Comparison of ENCODE assay signal across 8 cellular contexts in genomic region chr6:107113460-107114212, GRCh38. TPM values are rescaled to one million over a fixed set of nuclear protein-coding genes. Genes with fewer than 3 reads are reported as not detected.
A peak's percentile ranks its signal among the peaks of the same experiment; 100 is the strongest.
DNase-seq lines count a peak whose midpoint lies in the region; ATAC-seq and TF ChIP-seq lines count a peak whose summit lies in the region.

No MANE protein-coding gene starts in this region.

- TF ChIP-seq CTCF in retinal pigment epithelial cell (conservative IDR thresholded peaks at IDR 0.05; ENCODE audit: low read depth, low read length): no peak

- intact Hi-C loops in activated CD4-positive, alpha-beta T cell treated with anti-CD3 and anti-CD28 coated beads, Interleukin-2, amount 10 ng/mL, durations not matched to agents 24 days and 14 days (cut with micrococcal nuclease): loop anchor here (1.0 to 10.0 kb wide), 4 partner anchors 49 to 589 kb away; partner anchors contain the start of genes MTRES1 and PDSS2

- peak overlapping the region; percentile 77 for H3K27ac Mint-ChIP-seq in activated CD4-positive, alpha-beta T cell treated with anti-CD3 and anti-CD28 coated beads, Interleukin-2, amount 10 ng/mL, durations not matched to agents 24 days and 14 days
- H3K27ac Mint-ChIP-seq in T-helper 17 cell: peak overlapping the region; percentile 34

- in situ Hi-C loops in KBM-7 (cut with MboI; ENCODE audit: low pct_unique_long_range_greater_than_20kb, low sequenced_read_pairs): no loop called here

- H3K4me3 ChIP-seq in retinal pigment epithelial cell (ENCODE audit: low read length): peak overlapping the region; percentile 43

- peak overlapping the region; percentile 84 for H3K4me3 Mint-ChIP-seq in activated CD4-positive, alpha-beta T cell treated with anti-CD3 and anti-CD28 coated beads, Interleukin-2, amount 10 ng/mL, durations not matched to agents 24 days and 14 days
- H3K4me3 Mint-ChIP-seq in T-helper 17 cell: peak overlapping the region; percentile 82

- H3K9me3 Mint-ChIP-seq in activated CD4-positive, alpha-beta T cell treated with anti-CD3 and anti-CD28 coated beads, Interleukin-2, amount 10 ng/mL, durations not matched to agents 24 days and 14 days: no peaks in the 10 kb centered on the region

- peaks cover 18% of the 10 kb centered on the region for H3K4me1 Mint-ChIP-seq in activated CD4-positive, alpha-beta T cell treated with anti-CD3 and anti-CD28 coated beads, Interleukin-2, amount 10 ng/mL, durations not matched to agents 24 days and 14 days
- peaks cover 13% of the 10 kb centered on the region for H3K4me1 Mint-ChIP-seq in T-helper 17 cell

- no peaks in the 10 kb centered on the region for H3K9me3 ChIP-seq in T-helper 17 cell (ENCODE audit: control insufficient read depth, low read length, poor library complexity, severe bottlenecking)

- no peak for DNase-seq in activated CD4-positive, alpha-beta T cell treated with anti-CD3 and anti-CD28 coated beads, Interleukin-2, amount 10 ng/mL, durations not matched to agents 24 days and 14 days
- no peak for DNase-seq in activated CD4-positive, alpha-beta T cell treated with anti-CD3 and anti-CD28 coated beads for 1 hour
- no peak for DNase-seq in T-helper 17 cell
- peak; percentile 24 for DNase-seq in globus pallidus (ENCODE audit: low spot score)
- no peak for DNase-seq in retinal pigment epithelial cell (ENCODE audit: low read depth)
- DNase-seq in KBM-7: no peak
- no peak for DNase-seq in NCI-H1436 treated with DMSO at 0.1 percent for 48 hours (lab: John Stamatoyannopoulos, UW)

- ATAC-seq in T-helper 17 cell (no peak), GM18498 (IDR thresholded peaks at IDR 0.05; ENCODE audit: unreplicated experiment) (no peak)

- peaks cover 19% of the 10 kb centered on the region for H3K27me3 Mint-ChIP-seq in activated CD4-positive, alpha-beta T cell treated with anti-CD3 and anti-CD28 coated beads, Interleukin-2, amount 10 ng/mL, durations not matched to agents 24 days and 14 days
- peaks cover 10% of the 10 kb centered on the region for H3K27me3 Mint-ChIP-seq in T-helper 17 cell

- H3K36me3 Mint-ChIP-seq in activated CD4-positive, alpha-beta T cell treated with anti-CD3 and anti-CD28 coated beads, Interleukin-2, amount 10 ng/mL, durations not matched to agents 24 days and 14 days (ENCODE audit: low read depth): no peaks in the 10 kb centered on the region
- no peaks in the 10 kb centered on the region for H3K36me3 Mint-ChIP-seq in T-helper 17 cell (ENCODE audit: low read depth)

RNA-seq across cellular contexts. Expression of gene BEND3, which starts 1.7 kb away (rescaled TPM):
- 12.6 and 12.9 TPM in 2 replicates for total RNA-seq in activated CD4-positive, alpha-beta T cell treated with anti-CD3 and anti-CD28 coated beads, Interleukin-2, amount 10 ng/mL, durations not matched to agents 24 days and 14 days
- total RNA-seq in T-helper 17 cell: 1 to 10 TPM; 1.4 to 1.7 TPM
